In genomic region chr3:161925749-161926360, GRCh38 we compare ENCODE assay signal across 18 cellular contexts.
A peak's percentile ranks its signal among the peaks of the same experiment; 100 is the strongest.
DNase-seq lines count a peak whose midpoint lies in the region; ATAC-seq and TF ChIP-seq lines count a peak whose summit lies in the region.
"Had no signal": no experiment of that assay in that cellular context is flagged by ENCODE, and none has a peak within 500 bp of the region (broad histone marks: within the 10 kb centered on the region; RNA-seq: fewer than 3 reads in every experiment).

No MANE protein-coding gene starts in this region.

- no peaks in the 10 kb centered on the region for H4K20me1 ChIP-seq in osteoblast (ENCODE audit: insufficient read depth, low read length)

- peak; percentile 32 for TF ChIP-seq CTCF in C4-2B (conservative IDR thresholded peaks at IDR 0.05)
- peak; percentile 28 for TF ChIP-seq CTCF in osteoblast (IDR thresholded peaks at IDR 0.05; ENCODE audit: extremely low read depth, low read depth, low read length)

- no peak overlapping the region for H2AFZ ChIP-seq in osteoblast (ENCODE audit: low read length)
- H2AFZ ChIP-seq: GM23338 had no signal

- H3K27ac ChIP-seq in C4-2B, result no peak overlapping the region
- H3K27ac ChIP-seq in osteoblast (ENCODE audit: low read depth, low read length), result no peak overlapping the region
- H3K27ac ChIP-seq: brain microvascular endothelial cell had no signal

- H3K9me3 ChIP-seq in adipocyte (ENCODE audit: control insufficient read depth, low read length) (peaks cover 7% of the 10 kb centered on the region), osteoblast (ENCODE audit: low read depth, low read length) (no peaks in the 10 kb centered on the region)

- no peaks in the 10 kb centered on the region for H3K79me2 ChIP-seq in osteoblast (ENCODE audit: insufficient read depth, low read length)

- H3K36me3 ChIP-seq in adipocyte (ENCODE audit: control insufficient read depth, insufficient read depth, low read length, severe bottlenecking) (no peaks in the 10 kb centered on the region), osteoblast (ENCODE audit: insufficient read depth, low read length) (no peaks in the 10 kb centered on the region)
- H3K36me3 ChIP-seq: brain microvascular endothelial cell had no signal

- H3K27me3 ChIP-seq in adipocyte (replicated peaks; ENCODE audit: control insufficient read depth, insufficient read depth, low read length) (no peaks in the 10 kb centered on the region), osteoblast (ENCODE audit: insufficient read depth, low read length) (no peaks in the 10 kb centered on the region)
- H3K27me3 ChIP-seq: brain microvascular endothelial cell had no signal

- no peak overlapping the region for H3K4me2 ChIP-seq in osteoblast (ENCODE audit: insufficient read depth, low read length)
- H3K4me2 ChIP-seq: GM23338 had no signal

- DNase-seq in KG1 (lab: John Stamatoyannopoulos, UW), result peak; percentile 11
- DNase-seq in adipocyte (ENCODE audit: low read depth), result peak; percentile 21
- no peak for DNase-seq in osteoblast (ENCODE audit: insufficient read length, low spot score, missing footprints)
- DNase-seq in T-helper 1 cell, result no peak
- DNase-seq in NCI-H187 treated with DMSO at 0.1 percent for 48 hours (lab: John Stamatoyannopoulos, UW), result no peak
- DNase-seq: activated naive CD8-positive, alpha-beta T cell treated with anti-CD3 and anti-CD28 coated beads for 36 hours; activated T-cell treated with anti-CD3 and anti-CD28 coated beads, Interleukin-2, amount 50 U/mL, for 72 hours; brain microvascular endothelial cell; dermis blood vessel endothelial cell; erythroblast; NCI-H187; NCI-H446; SHP77; stimulated activated naive CD8-positive, alpha-beta T cell treated with anti-CD3 and anti-CD28 coated beads, Interleukin-15, amount 100 ng/mL, for 72 hours; T-helper 2 cell had no signal

- H3K4me1 ChIP-seq in adipocyte (ENCODE audit: control insufficient read depth, insufficient read depth, low read length) (no peaks in the 10 kb centered on the region), osteoblast (ENCODE audit: insufficient read depth, low read length) (no peaks in the 10 kb centered on the region)

- no peak overlapping the region for H3K9ac ChIP-seq in adipocyte (ENCODE audit: low read length)

- no peak overlapping the region for H3K4me3 ChIP-seq in adipocyte (ENCODE audit: low read length)
- H3K4me3 ChIP-seq in osteoblast (ENCODE audit: insufficient read depth, low read length), result no peak overlapping the region
- H3K4me3 ChIP-seq: GM23338 had no signal

- ATAC-seq in HG03280 (IDR thresholded peaks at IDR 0.05; ENCODE audit: unreplicated experiment), result no peak
- ATAC-seq: activated T-cell treated with anti-CD3 and anti-CD28 coated beads, Interleukin-2, amount 50 U/mL, for 72 hours; GM23338; stimulated activated naive CD8-positive, alpha-beta T cell treated with anti-CD3 and anti-CD28 coated beads, Interleukin-15, amount 100 ng/mL, for 72 hours had no signal

Comparison
In these comparisons a context has a peak if more than half of its experiments do, and no peak if none do; other contexts are left out.
1. DNase-seq: peak in KG1 (single experiment) and adipocyte (single experiment); none in osteoblast (single experiment), T-helper 1 cell (0 of 5) and NCI-H187 treated with DMSO at 0.1 percent for 48 hours (single experiment).